In the genomic region with DNA sequence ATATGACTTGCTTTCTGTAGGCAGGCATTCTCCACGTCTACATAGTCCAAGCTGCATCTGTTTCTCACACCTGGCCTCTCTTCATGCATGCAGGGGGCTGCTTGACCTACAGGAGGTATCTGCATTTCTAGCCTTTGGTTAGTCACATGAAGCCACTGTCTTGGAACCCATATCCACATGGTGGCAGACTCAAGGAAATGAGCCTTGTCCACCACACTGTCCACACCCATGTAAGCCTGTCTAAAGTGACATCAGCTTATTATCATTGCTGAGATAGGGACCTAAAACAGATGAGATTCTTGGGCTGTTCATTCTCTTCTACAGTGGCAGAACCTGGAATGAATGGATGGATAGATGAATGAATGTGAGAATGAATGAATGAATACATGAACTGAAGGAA, we compare ENCODE assay signal across 1 cellular context.
TF ChIP-seq lines count a peak whose summit lies in the region.

No MANE protein-coding gene starts in this region.

TF ChIP-seq in IMR-90, 13 proteins besides CTCF, POLR2A, EP300 and RAD21:
- TF ChIP-seq FOS (IDR thresholded peaks at IDR 0.05; ENCODE audit: low read depth, low read length) (no peak), CEBPB (IDR thresholded peaks at IDR 0.05; ENCODE audit: low read depth, low read length) (no peak), MXI1 (IDR thresholded peaks at IDR 0.05; ENCODE audit: borderline replicate concordance, low read depth, low read length) (no peak), RFX5 (IDR thresholded peaks at IDR 0.05; ENCODE audit: low read depth, low read length) (no peak), SMC3 (IDR thresholded peaks at IDR 0.05; ENCODE audit: low read depth, low read length) (no peak), MAFK (IDR thresholded peaks at IDR 0.05; ENCODE audit: low read depth, low read length) (no peak), RCOR1 (IDR thresholded peaks at IDR 0.05; ENCODE audit: insufficient replicate concordance, low read length) (no peak), CHD1 (IDR thresholded peaks at IDR 0.05; ENCODE audit: low read depth, low read length) (no peak), BHLHE40 (IDR thresholded peaks at IDR 0.05; ENCODE audit: low read depth, low read length) (no peak), MAZ (IDR thresholded peaks at IDR 0.05; ENCODE audit: borderline replicate concordance, low read depth, low read length) (no peak), USF2 (IDR thresholded peaks at IDR 0.05; ENCODE audit: low read depth, low read length) (no peak), NFE2L2 (IDR thresholded peaks at IDR 0.05; ENCODE audit: low read depth, low read length) (no peak)
- TF ChIP-seq, protein P1, sequence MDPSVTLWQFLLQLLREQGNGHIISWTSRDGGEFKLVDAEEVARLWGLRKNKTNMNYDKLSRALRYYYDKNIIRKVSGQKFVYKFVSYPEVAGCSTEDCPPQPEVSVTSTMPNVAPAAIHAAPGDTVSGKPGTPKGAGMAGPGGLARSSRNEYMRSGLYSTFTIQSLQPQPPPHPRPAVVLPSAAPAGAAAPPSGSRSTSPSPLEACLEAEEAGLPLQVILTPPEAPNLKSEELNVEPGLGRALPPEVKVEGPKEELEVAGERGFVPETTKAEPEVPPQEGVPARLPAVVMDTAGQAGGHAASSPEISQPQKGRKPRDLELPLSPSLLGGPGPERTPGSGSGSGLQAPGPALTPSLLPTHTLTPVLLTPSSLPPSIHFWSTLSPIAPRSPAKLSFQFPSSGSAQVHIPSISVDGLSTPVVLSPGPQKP (IDR thresholded peaks at IDR 0.05; ENCODE audit: borderline replicate concordance, low read depth, low read length), result no peak
